Comparison of ENCODE assay signal across 22 cellular contexts in genomic region chr1:172887162-172887561, GRCh38.
"Had no signal": no experiment of that assay in that cellular context is flagged by ENCODE, and none has a peak within 500 bp of the region (broad histone marks: within the 10 kb centered on the region; RNA-seq: fewer than 3 reads in every experiment).

No MANE protein-coding gene starts in this region.

- H3K27ac Mint-ChIP-seq: endodermal cell; naive thymus-derived CD4-positive, alpha-beta T cell; nephron progenitor cell; stimulated activated memory B cell treated with anti-CD40 and anti-IgM and Interleukin-4, amounts not matched to agents 10 μg/mL and 1 μg/mL and 100 μg/mL, for 72 hours; stimulated activated naive CD8-positive, alpha-beta T cell treated with anti-CD3 and anti-CD28 coated beads, Interleukin-15, Interleukin-2, amounts not matched to agents 100 ng/mL and 50 ng/mL, for 24 hours had no signal

- H3K4me3 ChIP-seq: psoas muscle, right lobe of liver, spleen, testis, tibial nerve, upper lobe of right lung, vagina had no signal

- H3K4me1 ChIP-seq: right lobe of liver, testis, tibial nerve, upper lobe of right lung, vagina had no signal

- H3K4me3 Mint-ChIP-seq: endodermal cell; naive thymus-derived CD4-positive, alpha-beta T cell; nephron progenitor cell; stimulated activated memory B cell treated with anti-CD40 and anti-IgM and Interleukin-4, amounts not matched to agents 10 μg/mL and 1 μg/mL and 100 μg/mL, for 72 hours; stimulated activated naive CD8-positive, alpha-beta T cell treated with anti-CD3 and anti-CD28 coated beads, Interleukin-15, Interleukin-2, amounts not matched to agents 100 ng/mL and 50 ng/mL, for 24 hours had no signal

- H3K36me3 Mint-ChIP-seq: stimulated activated memory B cell treated with anti-CD40 and anti-IgM and Interleukin-4, amounts not matched to agents 10 μg/mL and 1 μg/mL and 100 μg/mL, for 72 hours had no signal

- H3K27ac ChIP-seq: psoas muscle, right lobe of liver, spleen, testis, tibial nerve, upper lobe of right lung, vagina had no signal

- H3K36me3 ChIP-seq: right lobe of liver, spleen, tibial nerve, upper lobe of right lung, vagina had no signal

- H3K27me3 ChIP-seq: right lobe of liver, spleen, testis, tibial nerve, upper lobe of right lung, vagina had no signal

- H3K9me3 ChIP-seq: psoas muscle, right lobe of liver, spleen, testis, tibial nerve, upper lobe of right lung, vagina had no signal

- DNase-seq: effector CD4-positive, alpha-beta T cell; endodermal cell; foreskin melanocyte; head of caudate nucleus; hippocampal formation; mesendoderm; naive thymus-derived CD4-positive, alpha-beta T cell; nephron progenitor cell; psoas muscle; retina; right lobe of liver; spleen; stimulated activated CD4-positive, alpha-beta T cell treated with anti-CD3 and anti-CD28 coated beads, Interleukin-15, amount 100 ng/mL, for 24 hours; stimulated activated CD4-positive, alpha-beta T cell treated with anti-CD3 and anti-CD28 coated beads, Interleukin-1b, Interleukin-23, amount 100 ng/mL, for 48 hours; stimulated activated CD4-positive, alpha-beta T cell treated with anti-CD3 and anti-CD28 coated beads, Interleukin-4, amount 100 ng/mL, for 24 hours; testis; upper lobe of right lung had no signal

- FAIRE-seq: endothelial cell of umbilical vein had no signal

- H3K9me3 Mint-ChIP-seq: endodermal cell; nephron progenitor cell; stimulated activated memory B cell treated with anti-CD40 and anti-IgM and Interleukin-4, amounts not matched to agents 10 μg/mL and 1 μg/mL and 100 μg/mL, for 72 hours had no signal
